8 cellular contexts compared by ENCODE assay signal in the genomic region with DNA sequence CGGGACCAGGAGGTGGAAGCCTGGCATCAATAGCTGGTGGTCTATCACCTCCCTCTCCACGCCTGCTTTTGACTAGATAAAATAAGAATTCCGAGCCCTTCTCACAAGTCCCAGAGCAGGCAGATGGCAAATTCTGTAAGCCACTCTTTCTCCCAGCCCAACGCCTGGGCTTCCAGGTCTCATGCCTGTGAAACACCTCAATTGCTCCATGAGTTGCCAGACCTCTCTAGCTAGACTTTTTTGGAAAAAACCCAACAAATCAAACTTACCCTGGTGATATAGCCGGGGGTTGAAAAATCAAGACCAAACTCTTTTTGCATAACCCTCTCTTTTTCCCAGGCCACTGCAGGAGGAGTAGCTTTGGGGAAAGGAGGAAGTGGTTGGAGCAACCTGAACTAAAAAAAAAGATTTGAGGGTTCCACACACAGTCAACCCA. TPM values are rescaled to one million over a fixed set of nuclear protein-coding genes. Genes with fewer than 3 reads are reported as not detected.
DNase-seq lines count a peak whose midpoint lies in the region; ATAC-seq and TF ChIP-seq lines count a peak whose summit lies in the region.

No MANE protein-coding gene starts in this region.

- peaks cover 20% of the 10 kb centered on the region for H3K36me3 Mint-ChIP-seq in T-cell

- H3K27ac Mint-ChIP-seq in T-cell = peak overlapping the region; percentile 88 to 90

- H3K9me3 Mint-ChIP-seq in T-cell = no peaks in the 10 kb centered on the region

- no peak for DNase-seq in T-cell
- DNase-seq in fibroblast of the aortic adventitia (ENCODE audit: low read depth) = peak; percentile 59
- peak; percentile 77 for DNase-seq in retinal pigment epithelial cell (ENCODE audit: low read depth)

- CTCF ChIA-PET in T-cell (lab: Charles Lee) = interaction anchor here in 1 of 2 donors (0.7 to 1.6 kb wide), 4 partner anchors 40 to 274 kb away, joined by 3 to 4 read pairs (median 4); no protein-coding TSS in a partner anchor

- no peaks in the 10 kb centered on the region for H3K27me3 Mint-ChIP-seq in T-cell

- POLR2A ChIA-PET in T-cell (lab: Charles Lee) = interaction anchor here in 1 of 2 donors (0.5 to 2.6 kb wide), 4 partner anchors 9 to 40 kb away, joined by 3 to 21 read pairs (median 4); no protein-coding TSS in a partner anchor

- H3K4me3 Mint-ChIP-seq in T-cell = peak overlapping the region; percentile 79 to 81 (median 79)

- ATAC-seq in GM19452 (IDR thresholded peaks at IDR 0.05; ENCODE audit: unreplicated experiment) (peak; percentile 0), T-cell (replicated peaks in 1 of 4) (no peak), GM21447 (IDR thresholded peaks at IDR 0.05; ENCODE audit: unreplicated experiment) (no peak), GM19324 (IDR thresholded peaks at IDR 0.05; ENCODE audit: low FRiP score, unreplicated experiment) (no peak), HG03457 (IDR thresholded peaks at IDR 0.05; ENCODE audit: unreplicated experiment) (no peak), GM19395 (IDR thresholded peaks at IDR 0.05; ENCODE audit: unreplicated experiment) (no peak)

- H3K4me3 ChIP-seq in fibroblast of the aortic adventitia (ENCODE audit: low read depth, low read length) (peak overlapping the region; percentile 36), retinal pigment epithelial cell (ENCODE audit: low read length) (peak overlapping the region; percentile 100)

- TF ChIP-seq CTCF in fibroblast of the aortic adventitia (IDR thresholded peaks at IDR 0.05; ENCODE audit: insufficient read depth, low read length) = no peak
- no peak for TF ChIP-seq CTCF in retinal pigment epithelial cell (conservative IDR thresholded peaks at IDR 0.05; ENCODE audit: low read depth, low read length)

- H3K4me1 Mint-ChIP-seq in T-cell = peaks cover 48 to 74% (median 55%) of the 10 kb centered on the region in 3 donors

RNA-seq across cellular contexts. Expression of gene BHLHE40, which starts 7.0 kb away (rescaled TPM):
- total RNA-seq in T-cell (100 to 1,000 TPM in 1 of 5 donors, 10 to 100 TPM in 4; 54.1 to 177 (median 85.8) TPM), fibroblast of the aortic adventitia (ENCODE audit: low replicate concordance) (22.9 and 36.1 TPM in 2 replicates)

Comparison
In these comparisons a context has a peak if more than half of its experiments do, and no peak if none do; other contexts are left out.
1. DNase-seq: peak in fibroblast of the aortic adventitia (single experiment) and retinal pigment epithelial cell (single experiment); none in T-cell (0 of 34).